8 cellular contexts compared by ENCODE assay signal in the genomic region with DNA sequence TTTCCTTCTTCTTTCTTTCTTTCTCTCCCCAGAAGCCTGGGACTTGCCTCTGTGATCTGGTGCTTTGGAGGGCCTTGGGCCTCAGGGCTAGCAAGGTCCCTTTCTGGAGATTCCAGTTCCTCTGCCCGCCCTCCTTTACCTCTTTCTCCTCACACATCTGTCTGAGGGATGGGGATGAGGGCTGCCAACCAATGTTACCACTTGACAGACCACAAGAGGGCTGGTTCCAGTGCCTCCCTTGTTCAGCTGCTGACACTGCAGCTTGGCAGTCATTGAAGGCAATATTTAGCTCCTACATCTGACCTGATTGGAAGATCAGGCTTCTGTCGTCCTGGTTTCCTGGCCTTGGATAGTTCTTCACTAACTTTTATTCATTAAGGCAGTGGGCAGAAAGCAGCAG. TPM values are rescaled to one million over a fixed set of nuclear protein-coding genes. Genes with fewer than 3 reads are reported as not detected.
A peak's percentile ranks its signal among the peaks of the same experiment; 100 is the strongest.
DNase-seq lines count a peak whose midpoint lies in the region; ATAC-seq, FAIRE-seq and TF ChIP-seq lines count a peak whose summit lies in the region.

No MANE protein-coding gene starts in this region.

- H3K4me3 Mint-ChIP-seq in activated CD8-positive, alpha-beta T cell treated with anti-CD3 and anti-CD28 coated beads, Interleukin-2, amount 10 ng/mL, durations not matched to agents 7 days and 5 days, result no peak overlapping the region

- peaks cover 30% of the 10 kb centered on the region for H3K4me1 Mint-ChIP-seq in activated CD8-positive, alpha-beta T cell treated with anti-CD3 and anti-CD28 coated beads, Interleukin-2, amount 10 ng/mL, durations not matched to agents 7 days and 5 days (ENCODE audit: low read depth)

- no peak for TF ChIP-seq POLR2A in GM12892 (IDR thresholded peaks at IDR 0.05; ENCODE audit: low read depth, low read length)

- POLR2A ChIA-PET in activated CD8-positive, alpha-beta T cell treated with anti-CD3 and anti-CD28 coated beads, Interleukin-2, amount 10 ng/mL, durations not matched to agents 7 days and 5 days (lab: Charles Lee), result no interaction called here

- CTCF ChIA-PET in activated CD8-positive, alpha-beta T cell treated with anti-CD3 and anti-CD28 coated beads, Interleukin-2, amount 10 ng/mL, durations not matched to agents 7 days and 5 days (lab: Charles Lee), result interaction anchor here (1.0 to 6.7 kb wide), 4 partner anchors 23 to 48 kb away, joined by 3 to 148 read pairs (median 32); no protein-coding TSS in a partner anchor

- H3K9me3 Mint-ChIP-seq in activated CD8-positive, alpha-beta T cell treated with anti-CD3 and anti-CD28 coated beads, Interleukin-2, amount 10 ng/mL, durations not matched to agents 7 days and 5 days (ENCODE audit: insufficient read depth), result no peaks in the 10 kb centered on the region

- DNase-seq in NCI-H82 (lab: John Stamatoyannopoulos, UW) (peak; percentile 71), NCI-H82 treated with DMSO at 0.1 percent for 48 hours (lab: John Stamatoyannopoulos, UW; ENCODE audit: unreplicated experiment) (no peak), MV-4-11 (lab: John Stamatoyannopoulos, UW) (peak; percentile 57), left kidney (ENCODE audit: low read depth, low spot score) (peak; percentile 20), GM12892 (ENCODE audit: insufficient read length) (no peak), HTR-8/SVneo (ENCODE audit: insufficient read length, low spot score) (no peak)
- DNase-seq in activated CD8-positive, alpha-beta T cell treated with anti-CD3 and anti-CD28 coated beads, Interleukin-2, amount 10 ng/mL, durations not matched to agents 7 days and 5 days, result peak; percentile 63

- peaks cover 3% of the 10 kb centered on the region for H3K36me3 Mint-ChIP-seq in activated CD8-positive, alpha-beta T cell treated with anti-CD3 and anti-CD28 coated beads, Interleukin-2, amount 10 ng/mL, durations not matched to agents 7 days and 5 days (ENCODE audit: low read depth)

- no peak for FAIRE-seq in GM12892 (lab: Jason Lieb, UNC)
- FAIRE-seq in HTR-8/SVneo (lab: Jason Lieb, UNC), result no peak

- no peak for ATAC-seq in activated CD8-positive, alpha-beta T cell treated with anti-CD3 and anti-CD28 coated beads, Interleukin-2, amount 10 ng/mL, durations not matched to agents 7 days and 5 days
- no peak for ATAC-seq in GM19463 (IDR thresholded peaks at IDR 0.05; ENCODE audit: unreplicated experiment)

- no peaks in the 10 kb centered on the region for H3K27me3 Mint-ChIP-seq in activated CD8-positive, alpha-beta T cell treated with anti-CD3 and anti-CD28 coated beads, Interleukin-2, amount 10 ng/mL, durations not matched to agents 7 days and 5 days (ENCODE audit: low read depth)

- H3K27ac Mint-ChIP-seq in activated CD8-positive, alpha-beta T cell treated with anti-CD3 and anti-CD28 coated beads, Interleukin-2, amount 10 ng/mL, durations not matched to agents 7 days and 5 days, result peak overlapping the region; percentile 32

RNA-seq across cellular contexts. Expression of a gene that starts 3.6 kb away (rescaled TPM):
- total RNA-seq in activated CD8-positive, alpha-beta T cell treated with anti-CD3 and anti-CD28 coated beads, Interleukin-2, amount 10 ng/mL, durations not matched to agents 7 days and 5 days, result 10 to 100 TPM; 27.3 to 27.9 TPM
- 3.4 TPM for polyA plus RNA-seq in GM12892 (2012; ENCODE audit: missing spikeins)

RNA-seq across cellular contexts. Expression of a gene that starts 49.0 kb away (rescaled TPM):
- 100 to 1,000 TPM; 181 to 183 TPM for total RNA-seq in activated CD8-positive, alpha-beta T cell treated with anti-CD3 and anti-CD28 coated beads, Interleukin-2, amount 10 ng/mL, durations not matched to agents 7 days and 5 days
- 252 TPM for polyA plus RNA-seq in GM12892 (2012; ENCODE audit: missing spikeins)

Comparison
In these comparisons a context has a peak if more than half of its experiments do, and no peak if none do; other contexts are left out.
1. DNase-seq: peak in NCI-H82 (single experiment), MV-4-11 (single experiment), activated CD8-positive, alpha-beta T cell treated with anti-CD3 and anti-CD28 coated beads, Interleukin-2, amount 10 ng/mL, durations not matched to agents 7 days and 5 days (single experiment) and left kidney (single experiment); none in NCI-H82 treated with DMSO at 0.1 percent for 48 hours (single experiment), GM12892 (single experiment) and HTR-8/SVneo (single experiment).